In the genomic region with DNA sequence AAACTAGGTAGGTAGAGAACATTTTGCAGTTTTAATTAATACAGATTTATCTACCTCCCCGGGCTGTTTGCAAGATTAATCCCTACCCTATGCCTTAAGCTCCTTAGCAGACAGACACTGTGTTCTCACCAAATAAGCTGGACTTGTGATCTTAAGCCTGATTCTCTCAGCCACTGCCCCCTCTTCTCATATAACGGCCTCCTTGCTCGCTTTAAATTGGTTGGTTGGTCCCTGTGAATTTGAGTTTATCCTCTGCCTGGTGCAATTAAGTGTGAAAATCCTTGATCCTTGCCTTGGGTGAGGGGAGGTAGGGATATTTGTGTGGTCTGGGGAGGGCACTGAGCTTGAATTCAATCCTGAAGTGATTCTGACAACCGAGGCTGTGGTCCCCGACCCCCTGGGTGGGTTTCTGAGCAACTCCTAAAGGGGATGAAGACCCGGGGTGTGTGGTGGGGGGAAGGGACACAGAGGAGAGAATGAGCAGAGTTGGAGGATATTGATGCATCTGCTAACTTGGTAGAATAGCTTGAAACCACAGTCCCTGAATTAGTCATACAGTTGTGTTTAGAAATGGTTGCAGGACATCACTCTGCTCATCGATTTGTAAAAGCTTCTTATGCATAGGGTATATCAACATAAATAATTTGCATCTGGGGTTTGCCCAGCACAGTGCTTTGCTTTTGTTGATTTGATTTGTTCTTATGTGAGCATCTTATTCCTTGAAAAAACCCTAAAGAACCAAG, we compare ENCODE assay signal across 28 cellular contexts. TPM values are rescaled to one million over a fixed set of nuclear protein-coding genes. Genes with fewer than 3 reads are reported as not detected.
A peak's percentile ranks its signal among the peaks of the same experiment; 100 is the strongest.
DNase-seq lines count a peak whose midpoint lies in the region; ATAC-seq, FAIRE-seq and TF ChIP-seq lines count a peak whose summit lies in the region.
"Had no signal": no experiment of that assay in that cellular context is flagged by ENCODE, and none has a peak within 500 bp of the region (broad histone marks: within the 10 kb centered on the region; RNA-seq: fewer than 3 reads in every experiment).

No MANE protein-coding gene starts in this region.

- H3F3A ChIP-seq in GM23338 (replicated peaks; ENCODE audit: low read depth) = no peaks in the 10 kb centered on the region

- DNase-seq in Caki2 (ENCODE audit: low read depth) = peak; percentile 9
- no peak for DNase-seq in GM23338 (ENCODE audit: low spot score)
- peak; percentile 32 for DNase-seq in RCC 7860 (ENCODE audit: low spot score)
- peak; percentile 29 for DNase-seq in kidney glomerular epithelial cell (lab: John Stamatoyannopoulos, UW)
- no peak for DNase-seq in NCI-H146 treated with DMSO at 0.1 percent for 48 hours (lab: John Stamatoyannopoulos, UW; ENCODE audit: unreplicated experiment)
- DNase-seq in NCI-H345 (lab: John Stamatoyannopoulos, UW) = no peak
- DNase-seq: 8988T; activated CD4-positive, alpha-beta T cell treated with anti-CD3 and anti-CD28 coated beads, Interleukin-2, amount 50 U/mL, for 48 hours; activated CD8-positive, alpha-beta memory T cell treated with anti-CD3 and anti-CD28 coated beads, Interleukin-2, amount 50 U/mL, for 4 hours; aorta; CD4-positive, CD25-positive, alpha-beta regulatory T cell; central memory CD4-positive, alpha-beta T cell; naive B cell; NCI-H1694 treated with DMSO at 0.1 percent for 48 hours; NCI-H2171 treated with DMSO at 0.1 percent for 48 hours; NCI-H526; SJCRH30; stimulated activated CD4-positive, alpha-beta T cell treated with anti-CD3 and anti-CD28 coated beads, Interleukin-2, amount 100 ng/mL, for 24 hours; transverse colon had no signal

- peak overlapping the region; percentile 56; the same call in 1 of the 2 replicates for H2AFZ ChIP-seq in GM23338

- no peak overlapping the region for H3K27ac Mint-ChIP-seq in GM23338
- no peak overlapping the region for H3K27ac Mint-ChIP-seq in activated T-helper 17 cell treated with anti-CD3 and anti-CD28 coated beads, Interleukin-2, amount 50 U/mL, for 72 hours
- H3K27ac Mint-ChIP-seq: activated naive CD4-positive, alpha-beta T cell treated with anti-CD3 and anti-CD28 coated beads, Interleukin-2, amount 50 U/mL, for 72 hours; CD4-positive, CD25-positive, alpha-beta regulatory T cell; mesothelial cell of epicardium had no signal

- no peak overlapping the region for H3K4me2 ChIP-seq in GM23338

- H3K27ac ChIP-seq in GM23338 (ENCODE audit: low read depth) = no peak overlapping the region
- H3K27ac ChIP-seq: gastroesophageal sphincter, SJCRH30, transverse colon had no signal

- FAIRE-seq in RCC 7860 (lab: Jason Lieb, UNC) = no peak
- FAIRE-seq: G401.6, islet of Langerhans had no signal

- H3K36me3 Mint-ChIP-seq in GM23338 (ENCODE audit: low read depth) = no peaks in the 10 kb centered on the region
- no peaks in the 10 kb centered on the region for H3K36me3 Mint-ChIP-seq in activated T-helper 17 cell treated with anti-CD3 and anti-CD28 coated beads, Interleukin-2, amount 50 U/mL, for 72 hours (ENCODE audit: low read depth)
- H3K36me3 Mint-ChIP-seq: activated naive CD4-positive, alpha-beta T cell treated with anti-CD3 and anti-CD28 coated beads, Interleukin-2, amount 50 U/mL, for 72 hours; CD4-positive, CD25-positive, alpha-beta regulatory T cell; mesothelial cell of epicardium; naive B cell had no signal

- 0 out of 2 replicates have a peak, but pooled peaks cover 7% of the 10 kb centered on the region for H3K4me1 ChIP-seq in GM23338 (ENCODE audit: insufficient read depth)
- H3K4me1 ChIP-seq: SJCRH30, transverse colon had no signal

- H4K20me1 ChIP-seq in GM23338 (replicated peaks; ENCODE audit: insufficient read depth) = no peaks in the 10 kb centered on the region

- TF ChIP-seq CTCF in GM23338 (conservative IDR thresholded peaks at IDR 0.05; ENCODE audit: low read depth in 2 of 2) = no peak

- no peak overlapping the region for H3K4me3 Mint-ChIP-seq in GM23338
- no peak overlapping the region for H3K4me3 Mint-ChIP-seq in activated T-helper 17 cell treated with anti-CD3 and anti-CD28 coated beads, Interleukin-2, amount 50 U/mL, for 72 hours
- H3K4me3 Mint-ChIP-seq: CD4-positive, CD25-positive, alpha-beta regulatory T cell; mesothelial cell of epicardium; naive B cell had no signal

- no peaks in the 10 kb centered on the region for H3K79me2 ChIP-seq in GM23338 (replicated peaks; ENCODE audit: insufficient read depth)

- H3K4me3 ChIP-seq in GM23338 = no peak overlapping the region
- H3K4me3 ChIP-seq: gastroesophageal sphincter, SJCRH30, transverse colon had no signal

- in situ Hi-C loops in Caki2 (cut with HindIII; ENCODE audit: low pct_unique_long_range_greater_than_20kb, low sequenced_read_pairs) = no loop called here

- H3K36me3 ChIP-seq in GM23338 (ENCODE audit: insufficient read depth) = no peaks in the 10 kb centered on the region
- H3K36me3 ChIP-seq: gastroesophageal sphincter, SJCRH30, transverse colon had no signal

- no peaks in the 10 kb centered on the region for H3K9me3 Mint-ChIP-seq in GM23338
- H3K9me3 Mint-ChIP-seq in activated T-helper 17 cell treated with anti-CD3 and anti-CD28 coated beads, Interleukin-2, amount 50 U/mL, for 72 hours = no peaks in the 10 kb centered on the region
- H3K9me3 Mint-ChIP-seq: mesothelial cell of epicardium had no signal

- H3K27me3 Mint-ChIP-seq in GM23338 (ENCODE audit: insufficient read depth, low read depth, poor library complexity) = peaks cover 4% of the 10 kb centered on the region
- H3K27me3 Mint-ChIP-seq in activated T-helper 17 cell treated with anti-CD3 and anti-CD28 coated beads, Interleukin-2, amount 50 U/mL, for 72 hours = peaks cover 12% of the 10 kb centered on the region
- H3K27me3 Mint-ChIP-seq: CD4-positive, CD25-positive, alpha-beta regulatory T cell had no signal

- H3K27me3 ChIP-seq in GM23338 (ENCODE audit: insufficient read depth) = no peaks in the 10 kb centered on the region
- H3K27me3 ChIP-seq: gastroesophageal sphincter, SJCRH30, transverse colon had no signal

- H3K4me1 Mint-ChIP-seq in GM23338 = peaks cover 12% of the 10 kb centered on the region
- no peaks in the 10 kb centered on the region for H3K4me1 Mint-ChIP-seq in activated T-helper 17 cell treated with anti-CD3 and anti-CD28 coated beads, Interleukin-2, amount 50 U/mL, for 72 hours
- H3K4me1 Mint-ChIP-seq: CD4-positive, CD25-positive, alpha-beta regulatory T cell; naive B cell had no signal

- ATAC-seq in GM23338 (no peak), HG03457 (IDR thresholded peaks at IDR 0.05; ENCODE audit: unreplicated experiment) (no peak)
- no peak for ATAC-seq in activated T-helper 17 cell treated with anti-CD3 and anti-CD28 coated beads, Interleukin-2, amount 50 U/mL, for 72 hours (replicated peaks)
- ATAC-seq: activated CD4-positive, CD25-positive, alpha-beta regulatory T cell treated with anti-CD3 and anti-CD28 coated beads, Interleukin-2, amount 50 U/mL, for 24 hours; activated naive CD4-positive, alpha-beta T cell treated with anti-CD3 and anti-CD28 coated beads, Interleukin-2, amount 50 U/mL, for 72 hours; gastroesophageal sphincter had no signal

- H3K9me2 ChIP-seq in GM23338 (ENCODE audit: insufficient read depth) = 0 out of 2 replicates have a peak, but pooled peaks cover 4% of the 10 kb centered on the region

TF ChIP-seq in GM23338, 12 proteins besides CTCF, POLR2A, EP300 and RAD21 (continues in another document):
- TF ChIP-seq ZNF331 (CRISPR knock-in tag; IDR thresholded peaks at IDR 0.05; ENCODE audit: low read depth) (no peak), ETS1 (IDR thresholded peaks at IDR 0.05) (no peak)

RNA-seq across cellular contexts. Expression of gene NCKAP5, which starts 36.9 kb away (rescaled TPM):
- 3.1 and 3.4 TPM in 2 replicates for total RNA-seq in Caki2 (2014; rRNA removed; shearing (Covaris generic); ENCODE audit: low replicate concordance)
- total RNA-seq in GM23338 (2014; rRNA removed; shearing (Covaris generic)) = 0.31 and 0.73 TPM in 2 replicates
- polyA plus RNA-seq in GM23338 (2016; fragmentation: Nextera tagmentation; extraction: Ambion mirVana) = 0.23 and 0.34 TPM in 2 replicates
- total RNA-seq in activated T-helper 17 cell treated with anti-CD3 and anti-CD28 coated beads, Interleukin-2, amount 50 U/mL, for 72 hours = not detected
- total RNA-seq: activated naive CD4-positive, alpha-beta T cell treated with anti-CD3 and anti-CD28 coated beads, Interleukin-2, amount 50 U/mL, for 72 hours; CD4-positive, CD25-positive, alpha-beta regulatory T cell; SJCRH30; T-helper 1 cell treated with Interleukin-12 subunit alpha and Interleukin-12 subunit beta and Interleukin-4 antibody, amounts not matched to agents 30 ng/mL and 1 ng/mL, for 36 hours had no signal
- polyA plus RNA-seq: CD4-positive, CD25-positive, alpha-beta regulatory T cell had no signal

Comparison
In these comparisons a context has a peak if more than half of its experiments do, and no peak if none do; other contexts are left out.
1. DNase-seq: peak in Caki2 (single experiment), RCC 7860 (single experiment) and kidney glomerular epithelial cell (single experiment); none in GM23338 (single experiment), NCI-H146 treated with DMSO at 0.1 percent for 48 hours (single experiment) and NCI-H345 (single experiment).